Comparison of ENCODE assay signal across 8 cellular contexts in genomic region chr5:112186401-112186990, GRCh38.
DNase-seq lines count a peak whose midpoint lies in the region; ATAC-seq, FAIRE-seq and TF ChIP-seq lines count a peak whose summit lies in the region.

No MANE protein-coding gene starts in this region.

- H3K79me1 ChIP-seq in mesenchymal stem cell (replicated peaks; ENCODE audit: low read length, poor library complexity, severe bottlenecking): no peaks in the 10 kb centered on the region

- no CpG with 5 or more reads among the region's 4 CpGs for WGBS in mesenchymal stem cell

- no peak overlapping the region for H2BK12ac ChIP-seq in mesenchymal stem cell (ENCODE audit: low read length in 2 of 2)

- H2BK120ac ChIP-seq in mesenchymal stem cell (ENCODE audit: low read depth, low read length): no peak overlapping the region

- H2AK5ac ChIP-seq in mesenchymal stem cell (ENCODE audit: low read length, severe bottlenecking): no peak overlapping the region

- ATAC-seq in esophagus mucosa (no peak), HG03378 (IDR thresholded peaks at IDR 0.05; ENCODE audit: unreplicated experiment) (no peak), GM21825 (IDR thresholded peaks at IDR 0.05; ENCODE audit: unreplicated experiment) (no peak)

- no peak overlapping the region for H4K91ac ChIP-seq in mesenchymal stem cell (ENCODE audit: low read length)

- no peak overlapping the region for H3K4ac ChIP-seq in mesenchymal stem cell (ENCODE audit: low read depth in 1 of 2, low read length in 2 of 2)

- no peak overlapping the region for H3K14ac ChIP-seq in mesenchymal stem cell (ENCODE audit: low read length in 2 of 2)

- H2BK5ac ChIP-seq in mesenchymal stem cell (ENCODE audit: low read depth, low read length, poor library complexity, severe bottlenecking): no peak overlapping the region

- no peaks in the 10 kb centered on the region for H3K36me3 ChIP-seq in bronchial epithelial cell (ENCODE audit: control insufficient read depth, insufficient read depth, low read length)
- no peaks in the 10 kb centered on the region for H3K36me3 ChIP-seq in mesenchymal stem cell (ENCODE audit: control insufficient read depth in 1 of 2, insufficient read depth in 2 of 2, low read depth in 1 of 2, low read length in 2 of 2)

- no peak overlapping the region for H3K4me3 ChIP-seq in AG09309 (ENCODE audit: control insufficient read depth, low read depth, low read length)
- no peak overlapping the region for H3K4me3 ChIP-seq in bronchial epithelial cell (ENCODE audit: low read depth, low read length)
- no peak overlapping the region for H3K4me3 ChIP-seq in mesenchymal stem cell (ENCODE audit: insufficient read depth in 1 of 2, low read depth in 1 of 2, low read length in 2 of 2)

- no peak overlapping the region for H3K18ac ChIP-seq in mesenchymal stem cell (ENCODE audit: low read depth in 1 of 2, low read length in 2 of 2)

- H2BK15ac ChIP-seq in mesenchymal stem cell (ENCODE audit: low read depth, poor library complexity, severe bottlenecking): no peak overlapping the region

- no peak for FAIRE-seq in bronchial epithelial cell (lab: Jason Lieb, UNC)

- no peaks in the 10 kb centered on the region for H3K27me3 ChIP-seq in bronchial epithelial cell (ENCODE audit: control insufficient read depth, insufficient read depth, low read length)
- no peaks in the 10 kb centered on the region for H3K27me3 ChIP-seq in mesenchymal stem cell (ENCODE audit: control insufficient read depth in 1 of 2, insufficient read depth in 1 of 2, low read length in 2 of 2)

- H3K27ac ChIP-seq in mesenchymal stem cell (ENCODE audit: low read length, poor library complexity, severe bottlenecking): no peak overlapping the region

- H3K9ac ChIP-seq in mesenchymal stem cell (ENCODE audit: low read length): no peak overlapping the region

- no peak overlapping the region for H3K23ac ChIP-seq in mesenchymal stem cell (ENCODE audit: low read length in 2 of 2)

- no peaks in the 10 kb centered on the region for H3K4me1 ChIP-seq in mesenchymal stem cell (ENCODE audit: control insufficient read depth, insufficient read depth, low read depth, low read length)

- peak; percentile 58 for TF ChIP-seq CTCF in AG09309 (IDR thresholded peaks at IDR 0.05; ENCODE audit: control insufficient read depth, insufficient read depth, low read depth, low read length, missing control alignments)
- peak; percentile 67 for TF ChIP-seq CTCF in GM10266 (IDR thresholded peaks at IDR 0.05; ENCODE audit: control insufficient read depth, insufficient read depth, low read depth, missing control alignments)
- TF ChIP-seq CTCF in bronchial epithelial cell (IDR thresholded peaks at IDR 0.05; ENCODE audit: insufficient read depth, low read length, severe bottlenecking): peak; percentile 54

- DNase-seq in AG09309 (ENCODE audit: low read depth) (peak; percentile 20), GM10266 (ENCODE audit: extremely low spot score) (peak; percentile 25), NCI-H345 treated with DMSO at 0.1 percent for 48 hours (lab: John Stamatoyannopoulos, UW; ENCODE audit: unreplicated experiment) (peak; percentile 7), bronchial epithelial cell (ENCODE audit: low read depth) (peak; percentile 62), mesenchymal stem cell (peak; percentile 50)

- no peak overlapping the region for H2AFZ ChIP-seq in mesenchymal stem cell (ENCODE audit: low read depth, low read length)

- no peak overlapping the region for H3K4me2 ChIP-seq in mesenchymal stem cell (ENCODE audit: low read length, poor library complexity, severe bottlenecking)

- no peak overlapping the region for H4K8ac ChIP-seq in mesenchymal stem cell (ENCODE audit: low read length)

- H3K9me3 ChIP-seq in mesenchymal stem cell (ENCODE audit: control insufficient read depth, low read length): no peaks in the 10 kb centered on the region

Comparison
In these comparisons a context has a peak if more than half of its experiments do, and no peak if none do; other contexts are left out.
1. DNase-seq: peak in every context shown above with its lines; median percentile 62 in bronchial epithelial cell; 50 in mesenchymal stem cell; 25 in GM10266; 20 in AG09309; 7 in NCI-H345 treated with DMSO at 0.1 percent for 48 hours.